Comparison of ENCODE assay signal across 32 cellular contexts in genomic region chr6:46254946-46255345, GRCh38.
"Had no signal": no experiment of that assay in that cellular context is flagged by ENCODE, and none has a peak within 500 bp of the region (broad histone marks: within the 10 kb centered on the region; RNA-seq: fewer than 3 reads in every experiment).

No MANE protein-coding gene starts in this region.

- H3K4me3 Mint-ChIP-seq: activated B cell treated with CpG ODN at 0.5 μM for 24 hours; activated CD8-positive, alpha-beta T cell treated with anti-CD3 and anti-CD28 coated beads for 36 hours; activated naive CD4-positive, alpha-beta T cell treated with anti-CD3 and anti-CD28 coated beads for 36 hours; activated naive CD4-positive, alpha-beta T cell treated with anti-CD3 and anti-CD28 coated beads, Interleukin-2, amount 50 U/mL, for 24 hours; activated naive CD8-positive, alpha-beta T cell treated with anti-CD3 and anti-CD28 coated beads, Interleukin-2, amount 10 ng/mL, durations not matched to agents 7 days and 5 days; activated T-cell treated with anti-CD3 and anti-CD28 coated beads, Interleukin-2, amount 50 U/mL, for 4 hours; activated T-helper 17 cell treated with anti-CD3 and anti-CD28 coated beads, Interleukin-2, amount 50 U/mL, for 72 hours; dendritic cell treated with granulocyte-macrophage colony-stimulating factor and Interleukin-4, amounts not matched to agents 40 ng/mL and 50 ng/mL, for 4 days; endodermal cell; T-helper 17 cell; T-helper 2 cell treated with Interferon-gamma antibody and Interleukin-4, amounts not matched to agents 5 μg/mL and 100 μg/mL, for 36 hours had no signal

- H3K27me3 ChIP-seq: body of pancreas, breast epithelium, cardiac muscle cell, dorsolateral prefrontal cortex, gastroesophageal sphincter had no signal

- H3K4me1 ChIP-seq: body of pancreas, breast epithelium had no signal

- H3K36me3 ChIP-seq: breast epithelium, cardiac muscle cell, gastroesophageal sphincter, WERI-Rb-1 had no signal

- H3K9me3 Mint-ChIP-seq: activated CD8-positive, alpha-beta T cell treated with anti-CD3 and anti-CD28 coated beads for 36 hours; activated naive CD4-positive, alpha-beta T cell treated with anti-CD3 and anti-CD28 coated beads for 36 hours; activated naive CD4-positive, alpha-beta T cell treated with anti-CD3 and anti-CD28 coated beads, Interleukin-2, amount 50 U/mL, for 24 hours; activated naive CD8-positive, alpha-beta T cell treated with anti-CD3 and anti-CD28 coated beads, Interleukin-2, amount 10 ng/mL, durations not matched to agents 7 days and 5 days; activated T-cell treated with anti-CD3 and anti-CD28 coated beads, Interleukin-2, amount 50 U/mL, for 4 hours; activated T-helper 17 cell treated with anti-CD3 and anti-CD28 coated beads, Interleukin-2, amount 50 U/mL, for 72 hours; endodermal cell; T-helper 2 cell treated with Interferon-gamma antibody and Interleukin-4, amounts not matched to agents 5 μg/mL and 100 μg/mL, for 36 hours had no signal

- H3K4me1 Mint-ChIP-seq: activated B cell treated with CpG ODN at 0.5 μM for 24 hours; activated naive CD4-positive, alpha-beta T cell treated with anti-CD3 and anti-CD28 coated beads, Interleukin-2, amount 50 U/mL, for 24 hours; activated naive CD8-positive, alpha-beta T cell treated with anti-CD3 and anti-CD28 coated beads, Interleukin-2, amount 10 ng/mL, durations not matched to agents 7 days and 5 days; activated T-helper 17 cell treated with anti-CD3 and anti-CD28 coated beads, Interleukin-2, amount 50 U/mL, for 72 hours; T-helper 17 cell had no signal

- H3K9me3 ChIP-seq: body of pancreas, breast epithelium, gastroesophageal sphincter had no signal

- H3K4me3 ChIP-seq: body of pancreas, breast epithelium, cardiac muscle cell, coronary artery, dorsolateral prefrontal cortex, gastroesophageal sphincter had no signal

- DNase-seq: activated B cell treated with CpG ODN at 0.5 μM for 24 hours; activated CD4-positive, alpha-beta T cell treated with anti-CD3 and anti-CD28 coated beads for 48 hours; activated CD4-positive, alpha-beta T cell treated with anti-CD3 and anti-CD28 coated beads, Interleukin-2, amount 50 U/mL, for 1 hour; activated CD4-positive, alpha-beta T cell treated with anti-CD3 and anti-CD28 coated beads, Interleukin-2, amount 50 U/mL, for 48 hours; activated CD8-positive, alpha-beta memory T cell treated with anti-CD3 and anti-CD28 coated beads for 24 hours; activated CD8-positive, alpha-beta T cell treated with anti-CD3 and anti-CD28 coated beads for 36 hours; activated effector memory CD4-positive, alpha-beta T cell treated with Interleukin-2 at 50 U/mL for 16 hours; activated naive CD4-positive, alpha-beta T cell treated with anti-CD3 and anti-CD28 coated beads for 36 hours; activated naive CD8-positive, alpha-beta T cell treated with anti-CD3 and anti-CD28 coated beads, Interleukin-2, amount 10 ng/mL, durations not matched to agents 7 days and 5 days; activated T-cell treated with anti-CD3 and anti-CD28 coated beads, Interleukin-2, amount 50 U/mL, for 4 hours; anterior cingulate cortex; body of pancreas; central memory CD4-positive, alpha-beta T cell; cerebellar nuclear complex; dorsolateral prefrontal cortex; effector memory CD4-positive, alpha-beta T cell; endodermal cell; head of caudate nucleus; T-helper 1 cell; T-helper 17 cell; T1000 had no signal

- H3K27ac ChIP-seq: body of pancreas, breast epithelium, cardiac muscle cell, coronary artery, dorsolateral prefrontal cortex, gastroesophageal sphincter, WERI-Rb-1 had no signal

- H3K27ac Mint-ChIP-seq: activated B cell treated with CpG ODN at 0.5 μM for 24 hours; activated CD8-positive, alpha-beta T cell treated with anti-CD3 and anti-CD28 coated beads for 36 hours; activated naive CD4-positive, alpha-beta T cell treated with anti-CD3 and anti-CD28 coated beads for 36 hours; activated naive CD4-positive, alpha-beta T cell treated with anti-CD3 and anti-CD28 coated beads, Interleukin-2, amount 50 U/mL, for 24 hours; activated naive CD8-positive, alpha-beta T cell treated with anti-CD3 and anti-CD28 coated beads, Interleukin-2, amount 10 ng/mL, durations not matched to agents 7 days and 5 days; activated T-helper 17 cell treated with anti-CD3 and anti-CD28 coated beads, Interleukin-2, amount 50 U/mL, for 72 hours; dendritic cell treated with granulocyte-macrophage colony-stimulating factor and Interleukin-4, amounts not matched to agents 40 ng/mL and 50 ng/mL, for 4 days; endodermal cell; T-helper 17 cell; T-helper 2 cell treated with Interferon-gamma antibody and Interleukin-4, amounts not matched to agents 5 μg/mL and 100 μg/mL, for 36 hours had no signal

- H3K36me3 Mint-ChIP-seq: activated naive CD4-positive, alpha-beta T cell treated with anti-CD3 and anti-CD28 coated beads, Interleukin-2, amount 50 U/mL, for 24 hours; activated naive CD8-positive, alpha-beta T cell treated with anti-CD3 and anti-CD28 coated beads, Interleukin-2, amount 10 ng/mL, durations not matched to agents 7 days and 5 days had no signal

- ATAC-seq: activated CD4-positive, CD25-positive, alpha-beta regulatory T cell treated with anti-CD3 and anti-CD28 coated beads, Interleukin-2, amount 50 U/mL, for 24 hours; activated CD8-positive, alpha-beta T cell treated with anti-CD3 and anti-CD28 coated beads for 36 hours; activated T-cell treated with anti-CD3 and anti-CD28 coated beads, Interleukin-2, amount 50 U/mL, for 4 hours; activated T-helper 17 cell treated with anti-CD3 and anti-CD28 coated beads, Interleukin-2, amount 50 U/mL, for 72 hours; body of pancreas; esophagus mucosa; gastroesophageal sphincter; T-helper 17 cell had no signal
